ENCODE assay signal across 22 cellular contexts in the genomic region with DNA sequence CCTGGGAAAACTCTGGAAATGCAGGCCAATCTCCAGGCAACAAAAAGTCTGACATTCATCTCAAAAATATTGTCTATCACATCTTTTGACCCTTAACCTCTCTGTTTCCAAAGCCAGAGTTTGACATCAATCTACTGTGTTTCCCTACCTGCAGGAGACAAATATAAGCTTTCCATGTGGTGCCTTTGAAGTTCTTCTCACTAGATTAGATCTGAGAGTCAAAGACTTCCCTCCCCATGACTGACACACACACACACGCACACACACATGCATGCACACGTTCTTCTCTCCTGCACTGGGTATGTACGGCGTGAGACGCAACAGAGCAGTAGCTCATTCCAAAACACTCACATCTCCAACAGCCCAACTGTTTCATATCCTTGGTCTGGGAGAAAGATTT.
"Had no signal": no experiment of that assay in that cellular context is flagged by ENCODE, and none has a peak within 500 bp of the region (broad histone marks: within the 10 kb centered on the region; RNA-seq: fewer than 3 reads in every experiment).

No MANE protein-coding gene starts in this region.

- H3K4me3 Mint-ChIP-seq: activated naive CD8-positive, alpha-beta T cell treated with anti-CD3 and anti-CD28 coated beads, Interleukin-2, amount 50 U/mL, for 24 hours; activated T-cell treated with anti-CD3 and anti-CD28 coated beads, Interleukin-2, amount 50 U/mL, for 4 hours; mesothelial cell of epicardium; natural killer cell treated with Interleukin-12 subunit alpha and Interleukin-12 subunit beta and Interleukin-15 and Interleukin-18, amount 100 ng/mL, for 72 hours; stimulated activated memory B cell treated with anti-CD40 and anti-IgM and Interleukin-4, amounts not matched to agents 10 μg/mL and 1 μg/mL and 100 μg/mL, for 72 hours had no signal

- H3K9me3 ChIP-seq: gastroesophageal sphincter, neutrophil, ovary, psoas muscle, right atrium auricular region, thoracic aorta, upper lobe of left lung had no signal

- H3K27me3 Mint-ChIP-seq: stimulated activated memory B cell treated with anti-CD40 and anti-IgM and Interleukin-4, amounts not matched to agents 10 μg/mL and 1 μg/mL and 100 μg/mL, for 72 hours had no signal

- H3K36me3 ChIP-seq: gastroesophageal sphincter, neutrophil, ovary, right atrium auricular region, thoracic aorta, upper lobe of left lung had no signal

- H3K27me3 ChIP-seq: gastroesophageal sphincter, neutrophil, ovary, right atrium auricular region, upper lobe of left lung had no signal

- H3K36me3 Mint-ChIP-seq: mesothelial cell of epicardium; natural killer cell treated with Interleukin-12 subunit alpha and Interleukin-12 subunit beta and Interleukin-15 and Interleukin-18, amount 100 ng/mL, for 72 hours; stimulated activated memory B cell treated with anti-CD40 and anti-IgM and Interleukin-4, amounts not matched to agents 10 μg/mL and 1 μg/mL and 100 μg/mL, for 72 hours had no signal

- DNase-seq: activated CD8-positive, alpha-beta memory T cell treated with anti-CD3 and anti-CD28 coated beads, Interleukin-2, amount 50 U/mL, for 48 hours; activated naive CD8-positive, alpha-beta T cell treated with anti-CD3 and anti-CD28 coated beads, Interleukin-2, amount 50 U/mL, for 24 hours; activated T-cell treated with anti-CD3 and anti-CD28 coated beads, Interleukin-2, amount 50 U/mL, for 4 hours; cerebellar nuclear complex; head of caudate nucleus; hypothalamus; left ventricle myocardium superior; mammary epithelial cell; ovary; psoas muscle; T-helper 1 cell; T-helper 9 cell; upper lobe of left lung had no signal

- H3K4me1 ChIP-seq: psoas muscle had no signal

- ATAC-seq: activated naive CD8-positive, alpha-beta T cell treated with anti-CD3 and anti-CD28 coated beads, Interleukin-2, amount 50 U/mL, for 24 hours; activated T-cell treated with anti-CD3 and anti-CD28 coated beads, Interleukin-2, amount 50 U/mL, for 4 hours; gastroesophageal sphincter; left ventricle myocardium superior; natural killer cell treated with Interleukin-12 subunit alpha and Interleukin-12 subunit beta and Interleukin-15 and Interleukin-18, amount 100 ng/mL, for 72 hours; psoas muscle; stimulated activated memory B cell treated with anti-CD40 and anti-IgM and Interleukin-4, amounts not matched to agents 10 μg/mL and 1 μg/mL and 100 μg/mL, for 72 hours had no signal

- H3K27ac Mint-ChIP-seq: activated naive CD8-positive, alpha-beta T cell treated with anti-CD3 and anti-CD28 coated beads, Interleukin-2, amount 50 U/mL, for 24 hours; activated T-helper 2 cell treated with anti-CD3 and anti-CD28 coated beads, Interferon-gamma antibody, Interleukin-2, Interleukin-4, amounts not matched to agents 10 μg/mL and 5 μg/mL and 100 μg/mL, durations not matched to agents 14 hours and 24 hours and 36 hours; mesothelial cell of epicardium; natural killer cell treated with Interleukin-12 subunit alpha and Interleukin-12 subunit beta and Interleukin-15 and Interleukin-18, amount 100 ng/mL, for 72 hours; stimulated activated memory B cell treated with anti-CD40 and anti-IgM and Interleukin-4, amounts not matched to agents 10 μg/mL and 1 μg/mL and 100 μg/mL, for 72 hours had no signal

- H3K4me3 ChIP-seq: coronary artery, gastroesophageal sphincter, ovary, psoas muscle, right atrium auricular region, thoracic aorta, upper lobe of left lung had no signal

- H3K9me3 Mint-ChIP-seq: activated naive CD8-positive, alpha-beta T cell treated with anti-CD3 and anti-CD28 coated beads, Interleukin-2, amount 50 U/mL, for 24 hours; activated T-cell treated with anti-CD3 and anti-CD28 coated beads, Interleukin-2, amount 50 U/mL, for 4 hours; activated T-helper 2 cell treated with anti-CD3 and anti-CD28 coated beads, Interferon-gamma antibody, Interleukin-2, Interleukin-4, amounts not matched to agents 10 μg/mL and 5 μg/mL and 100 μg/mL, durations not matched to agents 14 hours and 24 hours and 36 hours; natural killer cell treated with Interleukin-12 subunit alpha and Interleukin-12 subunit beta and Interleukin-15 and Interleukin-18, amount 100 ng/mL, for 72 hours; stimulated activated memory B cell treated with anti-CD40 and anti-IgM and Interleukin-4, amounts not matched to agents 10 μg/mL and 1 μg/mL and 100 μg/mL, for 72 hours had no signal

- H3K27ac ChIP-seq: coronary artery, gastroesophageal sphincter, neutrophil, ovary, psoas muscle, right atrium auricular region, thoracic aorta, upper lobe of left lung had no signal
